12 cellular contexts compared by ENCODE assay signal in genomic region chr13:36030670-36031331, GRCh38.
DNase-seq lines count a peak whose midpoint lies in the region; ATAC-seq and TF ChIP-seq lines count a peak whose summit lies in the region.
"Had no signal": no experiment of that assay in that cellular context is flagged by ENCODE, and none has a peak within 500 bp of the region (broad histone marks: within the 10 kb centered on the region; RNA-seq: fewer than 3 reads in every experiment).

No MANE protein-coding gene starts in this region.

- no peaks in the 10 kb centered on the region for H3K36me3 ChIP-seq in aorta (ENCODE audit: control insufficient read depth in 1 of 2, insufficient read depth in 2 of 2, low read length in 1 of 2)

- H3K4me1 Mint-ChIP-seq in chondrocyte (ENCODE audit: low read depth): peaks cover 22% of the 10 kb centered on the region
- H3K4me1 Mint-ChIP-seq: naive thymus-derived CD8-positive, alpha-beta T cell; T-helper 17 cell had no signal

- H3K27me3 Mint-ChIP-seq in chondrocyte (ENCODE audit: low read depth): peaks cover 4% of the 10 kb centered on the region
- H3K27me3 Mint-ChIP-seq: T-helper 17 cell had no signal

- no peaks in the 10 kb centered on the region for H3K9me3 ChIP-seq in aorta (ENCODE audit: control insufficient read depth, low read length)

- intact Hi-C loops in Right ventricle myocardium superior (cut with DNase I): no loop called here
- intact Hi-C loops in cardiac septum (cut with DNase I): no loop called here
- intact Hi-C loops in aorta (cut with DNase I): no loop called here

- no peaks in the 10 kb centered on the region for H3K9me3 Mint-ChIP-seq in chondrocyte (ENCODE audit: low read depth)

- H3K4me1 ChIP-seq in aorta (ENCODE audit: control insufficient read depth in 1 of 2, insufficient read depth in 2 of 2, low read length in 2 of 2): no peaks in the 10 kb centered on the region

- in situ Hi-C loops in KBM-7 (cut with MboI; ENCODE audit: low pct_unique_long_range_greater_than_20kb, low sequenced_read_pairs): no loop called here

- no peaks in the 10 kb centered on the region for H3K27me3 ChIP-seq in aorta (ENCODE audit: control insufficient read depth in 1 of 2, insufficient read depth in 2 of 2, low read length in 1 of 2)

- H3K27ac ChIP-seq in aorta (ENCODE audit: low read depth in 1 of 2, low read length in 2 of 2): no peak overlapping the region

- DNase-seq in Right ventricle myocardium superior (no peak), cardiac septum (ENCODE audit: low spot score) (no peak), chondrocyte (ENCODE audit: low spot score) (no peak), islet precursor cell (peak; percentile 65), aorta (no peak), KBM-7 (no peak), DMS114 treated with DMSO at 0.1 percent for 48 hours (lab: John Stamatoyannopoulos, UW; ENCODE audit: unreplicated experiment) (no peak)
- no peak for DNase-seq in activated CD8-positive, alpha-beta memory T cell treated with anti-CD3 and anti-CD28 coated beads for 24 hours
- DNase-seq: NCI-H1436; stimulated activated CD4-positive, alpha-beta T cell treated with anti-CD3 and anti-CD28 coated beads, Interleukin-2, amount 100 ng/mL, for 48 hours; T-helper 17 cell had no signal

- TF ChIP-seq CTCF in chondrocyte (IDR thresholded peaks at IDR 0.05): no peak

- WGBS in aorta, 2 donors: 52 to 55% methylated on average over 8 of the region's 8 CpGs

- H3K4me3 Mint-ChIP-seq in chondrocyte (ENCODE audit: unreplicated experiment): no peak overlapping the region
- H3K4me3 Mint-ChIP-seq: naive thymus-derived CD8-positive, alpha-beta T cell; T-helper 17 cell had no signal

- H3K36me3 Mint-ChIP-seq in chondrocyte (ENCODE audit: low read depth): no peaks in the 10 kb centered on the region
- H3K36me3 Mint-ChIP-seq: naive thymus-derived CD8-positive, alpha-beta T cell had no signal

- H3K4me3 ChIP-seq in aorta (ENCODE audit: low read length in 2 of 2): no peak overlapping the region

- ATAC-seq in Right ventricle myocardium superior (ENCODE audit: poor library complexity) (peak; percentile 57), aorta (ENCODE audit: low FRiP score) (peak; percentile 83)
- ATAC-seq: naive thymus-derived CD8-positive, alpha-beta T cell; T-helper 17 cell had no signal

- H3K27ac Mint-ChIP-seq in chondrocyte (ENCODE audit: unreplicated experiment): peak overlapping the region; percentile 24
- H3K27ac Mint-ChIP-seq: naive thymus-derived CD8-positive, alpha-beta T cell; T-helper 17 cell had no signal
